16 cellular contexts compared by ENCODE assay signal in the genomic region with DNA sequence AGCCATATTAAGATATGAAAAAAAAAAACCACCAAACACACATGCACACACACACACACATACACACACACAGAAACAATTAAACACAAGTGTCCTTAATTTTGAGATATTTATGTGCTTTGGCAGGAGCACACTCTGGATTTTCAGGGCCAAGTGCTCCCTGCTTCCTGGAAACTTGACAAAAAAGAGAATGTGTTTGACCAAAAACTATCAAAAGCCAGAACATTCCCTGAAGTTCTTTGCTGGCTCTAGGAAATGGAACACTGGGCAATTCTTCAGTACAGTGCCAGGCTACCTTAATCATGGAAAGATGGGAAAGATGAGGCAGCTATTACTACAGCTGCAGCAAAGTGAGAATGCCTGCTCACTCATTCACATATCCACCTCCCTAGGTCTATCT. TPM values are rescaled to one million over a fixed set of nuclear protein-coding genes. Genes with fewer than 3 reads are reported as not detected.
DNase-seq lines count a peak whose midpoint lies in the region; ATAC-seq, FAIRE-seq and TF ChIP-seq lines count a peak whose summit lies in the region.
"Had no signal": no experiment of that assay in that cellular context is flagged by ENCODE, and none has a peak within 500 bp of the region (broad histone marks: within the 10 kb centered on the region; RNA-seq: fewer than 3 reads in every experiment).

No MANE protein-coding gene starts in this region.

- DNase-seq in GM04503 (ENCODE audit: low read depth) = peak; percentile 59
- DNase-seq in astrocyte (ENCODE audit: low read depth) = peak; percentile 49
- DNase-seq in foreskin keratinocyte = no peak
- no peak for DNase-seq in sigmoid colon
- no peak for DNase-seq in activated T-helper 2 cell treated with anti-CD3 and anti-CD28 coated beads, Interferon-gamma antibody, Interleukin-2, Interleukin-4, amounts not matched to agents 10 μg/mL and 5 μg/mL and 100 μg/mL, durations not matched to agents 14 hours and 24 hours and 36 hours (ENCODE audit: low spot score)
- DNase-seq in RWPE1 (ENCODE audit: low spot score) = no peak
- DNase-seq in GDM1 (lab: John Stamatoyannopoulos, UW) = no peak
- DNase-seq: activated CD4-positive, alpha-beta T cell treated with anti-CD3 and anti-CD28 coated beads for 36 hours; islet precursor cell; KG1; NCI-H2081; T-helper 1 cell had no signal

- POLR2A ChIA-PET in RWPE1 (lab: Yijun Ruan, JAX; ENCODE audit: low non-redundant PET) = no interaction called here

- H3K4me3 ChIP-seq in astrocyte (ENCODE audit: insufficient read depth, low read depth, low read length) = no peak overlapping the region
- H3K4me3 ChIP-seq in sigmoid colon = no peak overlapping the region

- H3K27me3 ChIP-seq in astrocyte (ENCODE audit: insufficient read depth, low read length) = no peaks in the 10 kb centered on the region
- H3K27me3 ChIP-seq in foreskin keratinocyte = no peaks in the 10 kb centered on the region
- no peaks in the 10 kb centered on the region for H3K27me3 ChIP-seq in sigmoid colon
- H3K27me3 ChIP-seq: neutrophil had no signal

- peak overlapping the region; percentile 76 for H3K4me2 ChIP-seq in astrocyte (ENCODE audit: low read length)

- intact Hi-C loops in sigmoid colon (cut with DNase I) = no loop called here
- intact Hi-C loops in activated T-helper 2 cell treated with anti-CD3 and anti-CD28 coated beads, Interferon-gamma antibody, Interleukin-2, Interleukin-4, amounts not matched to agents 10 μg/mL and 5 μg/mL and 100 μg/mL, durations not matched to agents 14 hours and 24 hours and 36 hours (cut with micrococcal nuclease) = no loop called here

- no peaks in the 10 kb centered on the region for H3K9me3 ChIP-seq in astrocyte (ENCODE audit: insufficient read depth, low read depth, low read length)
- H3K9me3 ChIP-seq in sigmoid colon = no peaks in the 10 kb centered on the region
- H3K9me3 ChIP-seq: neutrophil had no signal

- no peaks in the 10 kb centered on the region for H3K9me3 Mint-ChIP-seq in astrocyte (ENCODE audit: unreplicated experiment)
- no peaks in the 10 kb centered on the region for H3K9me3 Mint-ChIP-seq in activated T-helper 2 cell treated with anti-CD3 and anti-CD28 coated beads, Interferon-gamma antibody, Interleukin-2, Interleukin-4, amounts not matched to agents 10 μg/mL and 5 μg/mL and 100 μg/mL, durations not matched to agents 14 hours and 24 hours and 36 hours

- CTCF ChIA-PET in RWPE1 (lab: Yijun Ruan, JAX) = interaction anchor here (0.8 kb wide), 1 partner anchor 246 kb away, joined by 3 read pairs; a partner anchor contains a TSS

- peak overlapping the region; percentile 99 for H3K27ac Mint-ChIP-seq in astrocyte (ENCODE audit: unreplicated experiment)
- no peak overlapping the region for H3K27ac Mint-ChIP-seq in activated T-helper 2 cell treated with anti-CD3 and anti-CD28 coated beads, Interferon-gamma antibody, Interleukin-2, Interleukin-4, amounts not matched to agents 10 μg/mL and 5 μg/mL and 100 μg/mL, durations not matched to agents 14 hours and 24 hours and 36 hours
- H3K27ac Mint-ChIP-seq: activated CD4-positive, alpha-beta T cell treated with anti-CD3 and anti-CD28 coated beads for 36 hours had no signal

- H3K36me3 ChIP-seq in astrocyte (ENCODE audit: insufficient read depth, low read length) (no peaks in the 10 kb centered on the region), sigmoid colon (no peaks in the 10 kb centered on the region)
- H3K36me3 ChIP-seq: neutrophil had no signal

- H3K79me2 ChIP-seq in astrocyte (ENCODE audit: insufficient read depth, low read length) = peaks cover 6% of the 10 kb centered on the region

- H3K4me1 Mint-ChIP-seq in astrocyte (ENCODE audit: low read depth, unreplicated experiment) = peaks cover 31% of the 10 kb centered on the region
- H3K4me1 Mint-ChIP-seq in activated T-helper 2 cell treated with anti-CD3 and anti-CD28 coated beads, Interferon-gamma antibody, Interleukin-2, Interleukin-4, amounts not matched to agents 10 μg/mL and 5 μg/mL and 100 μg/mL, durations not matched to agents 14 hours and 24 hours and 36 hours (ENCODE audit: low read depth) = no peaks in the 10 kb centered on the region
- H3K4me1 Mint-ChIP-seq: activated CD4-positive, alpha-beta T cell treated with anti-CD3 and anti-CD28 coated beads for 36 hours had no signal

- H2AFZ ChIP-seq in astrocyte (ENCODE audit: low read depth, low read length) = no peak overlapping the region

- ATAC-seq in foreskin keratinocyte (peak; percentile 14), HG02759 (IDR thresholded peaks at IDR 0.05; ENCODE audit: unreplicated experiment) (no peak)
- ATAC-seq: activated CD4-positive, alpha-beta T cell treated with anti-CD3 and anti-CD28 coated beads for 36 hours; esophagus mucosa had no signal

- no peak overlapping the region for H3K4me3 Mint-ChIP-seq in astrocyte (ENCODE audit: unreplicated experiment)
- no peak overlapping the region for H3K4me3 Mint-ChIP-seq in activated T-helper 2 cell treated with anti-CD3 and anti-CD28 coated beads, Interferon-gamma antibody, Interleukin-2, Interleukin-4, amounts not matched to agents 10 μg/mL and 5 μg/mL and 100 μg/mL, durations not matched to agents 14 hours and 24 hours and 36 hours (ENCODE audit: low read depth)
- H3K4me3 Mint-ChIP-seq: activated CD4-positive, alpha-beta T cell treated with anti-CD3 and anti-CD28 coated beads for 36 hours had no signal

- no peak for TF ChIP-seq EP300 in sigmoid colon (IDR thresholded peaks at IDR 0.05)

- TF ChIP-seq CTCF in astrocyte (IDR thresholded peaks at IDR 0.05; ENCODE audit: insufficient read depth, low read depth, low read length) (no peak), foreskin keratinocyte (conservative IDR thresholded peaks at IDR 0.05) (no peak), sigmoid colon (IDR thresholded peaks at IDR 0.05) (no peak), RWPE1 (conservative IDR thresholded peaks at IDR 0.05; ENCODE audit: low read depth) (no peak)

- FAIRE-seq in astrocyte (lab: Jason Lieb, UNC) = peak; percentile 20
- FAIRE-seq: bronchial epithelial cell had no signal

- no peaks in the 10 kb centered on the region for H4K20me1 ChIP-seq in astrocyte (ENCODE audit: insufficient read depth, low read length)

- no peak for TF ChIP-seq POLR2A in sigmoid colon (IDR thresholded peaks at IDR 0.05)

- H3K4me1 ChIP-seq in astrocyte (ENCODE audit: insufficient read depth, low read length) = peaks cover 29% of the 10 kb centered on the region
- peaks cover 28% of the 10 kb centered on the region for H3K4me1 ChIP-seq in foreskin keratinocyte
- H3K4me1 ChIP-seq in sigmoid colon = peaks cover 0 to 51% (median 20%) of the 10 kb centered on the region in 4 donors

- H3K27me3 Mint-ChIP-seq in astrocyte (ENCODE audit: low read depth, unreplicated experiment) = no peaks in the 10 kb centered on the region
- peaks cover 15% of the 10 kb centered on the region for H3K27me3 Mint-ChIP-seq in activated T-helper 2 cell treated with anti-CD3 and anti-CD28 coated beads, Interferon-gamma antibody, Interleukin-2, Interleukin-4, amounts not matched to agents 10 μg/mL and 5 μg/mL and 100 μg/mL, durations not matched to agents 14 hours and 24 hours and 36 hours (ENCODE audit: low read depth)

- peaks cover 1% of the 10 kb centered on the region for H3K36me3 Mint-ChIP-seq in astrocyte (ENCODE audit: low read depth, unreplicated experiment)
- H3K36me3 Mint-ChIP-seq in activated T-helper 2 cell treated with anti-CD3 and anti-CD28 coated beads, Interferon-gamma antibody, Interleukin-2, Interleukin-4, amounts not matched to agents 10 μg/mL and 5 μg/mL and 100 μg/mL, durations not matched to agents 14 hours and 24 hours and 36 hours (ENCODE audit: low read depth) = no peaks in the 10 kb centered on the region

- peak overlapping the region; percentile 99 for H3K27ac ChIP-seq in astrocyte (ENCODE audit: low read depth, low read length)
- peak overlapping the region; percentile 12 for H3K27ac ChIP-seq in foreskin keratinocyte
- peak overlapping the region; percentile 23 to 76 (median 72) for H3K27ac ChIP-seq in sigmoid colon
- no peak overlapping the region for H3K27ac ChIP-seq in RWPE1
- H3K27ac ChIP-seq: neutrophil had no signal

- H3K9ac ChIP-seq in astrocyte (ENCODE audit: low read length) = peak overlapping the region; percentile 82

RNA-seq across cellular contexts. Expression of a gene that starts 44.6 kb away (rescaled TPM):
- total RNA-seq in astrocyte (46.9 and 57.7 TPM in 2 replicates), foreskin keratinocyte (42.3 and 86.8 TPM in 2 replicates), sigmoid colon (10 to 100 TPM; 29.6 to 41.7 (median 34.4) TPM)
- polyA plus RNA-seq in foreskin keratinocyte (21.8 and 57.9 TPM in 2 replicates), sigmoid colon (10 to 100 TPM in 1 of 3 donors, 1 to 10 TPM in 2; 1.8 to 17.7 (median 6.0) TPM)
- not detected in 2 replicates for total RNA-seq in activated T-helper 2 cell treated with anti-CD3 and anti-CD28 coated beads, Interferon-gamma antibody, Interleukin-2, Interleukin-4, amounts not matched to agents 10 μg/mL and 5 μg/mL and 100 μg/mL, durations not matched to agents 14 hours and 24 hours and 36 hours
- total RNA-seq: activated CD4-positive, alpha-beta T cell treated with anti-CD3 and anti-CD28 coated beads for 36 hours had no signal

Comparison
In these comparisons a context has a peak if more than half of its experiments do, and no peak if none do; other contexts are left out.
1. DNase-seq: peak in GM04503 (single experiment) and astrocyte (single experiment); none in foreskin keratinocyte (0 of 2), sigmoid colon (single experiment), activated T-helper 2 cell treated with anti-CD3 and anti-CD28 coated beads, Interferon-gamma antibody, Interleukin-2, Interleukin-4, amounts not matched to agents 10 μg/mL and 5 μg/mL and 100 μg/mL, durations not matched to agents 14 hours and 24 hours and 36 hours (single experiment), RWPE1 (single experiment) and GDM1 (single experiment).
2. RNA of a gene that starts 44.6 kb away (total RNA-seq): 42.3 to 86.8 TPM in foreskin keratinocyte, 46.9 to 57.7 TPM in astrocyte and 29.6 to 41.7 TPM in sigmoid colon; not detected in activated T-helper 2 cell treated with anti-CD3 and anti-CD28 coated beads, Interferon-gamma antibody, Interleukin-2, Interleukin-4, amounts not matched to agents 10 μg/mL and 5 μg/mL and 100 μg/mL, durations not matched to agents 14 hours and 24 hours and 36 hours; every median in the first group is over 10 times any median in the second.